10 cellular contexts compared by ENCODE assay signal in the genomic region with DNA sequence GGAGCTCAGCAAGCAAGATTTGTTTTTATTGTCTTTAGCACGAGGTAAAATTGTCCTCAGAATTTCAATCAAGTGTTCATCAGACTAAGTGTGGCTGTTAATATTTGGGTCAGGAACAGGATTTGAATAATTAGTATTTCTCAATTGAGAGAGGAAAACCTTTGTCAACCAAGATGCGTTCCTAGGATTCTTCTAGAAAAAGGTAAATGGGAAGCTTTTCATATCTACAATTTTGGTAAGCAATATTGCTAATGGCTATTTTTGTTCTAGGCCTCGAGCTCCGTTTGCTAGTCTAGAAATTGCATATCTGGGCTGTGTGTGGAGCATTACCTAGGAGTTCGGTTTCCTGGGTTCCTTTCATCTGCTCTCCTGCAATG. TPM values are rescaled to one million over a fixed set of nuclear protein-coding genes. Genes with fewer than 3 reads are reported as not detected.
A peak's percentile ranks its signal among the peaks of the same experiment; 100 is the strongest.
DNase-seq lines count a peak whose midpoint lies in the region; ATAC-seq, FAIRE-seq and TF ChIP-seq lines count a peak whose summit lies in the region.
"Had no signal": no experiment of that assay in that cellular context is flagged by ENCODE, and none has a peak within 500 bp of the region (broad histone marks: within the 10 kb centered on the region; RNA-seq: fewer than 3 reads in every experiment).

No MANE protein-coding gene starts in this region.

- DNase-seq in HFFc6 (no peak), WTC11 (ENCODE audit: low spot score) (no peak), NCI-H1092 (lab: John Stamatoyannopoulos, UW) (no peak), superior temporal gyrus (ENCODE audit: extremely low spot score) (no peak), kidney (no peak)

- H3K36me3 Mint-ChIP-seq in HFFc6 (ENCODE audit: low read depth): peaks cover 49% of the 10 kb centered on the region
- H3K36me3 Mint-ChIP-seq in WTC11: peaks cover 31% of the 10 kb centered on the region

- CTCF ChIA-PET in WTC11 (lab: Charles Lee): interaction anchor here (1.0 to 1.3 kb wide), 3 partner anchors 25 to 185 kb away, joined by 3 to 4 read pairs (median 3); no protein-coding TSS in a partner anchor

- POLR2A ChIA-PET in WTC11 (lab: Charles Lee): interaction anchor here (1.2 kb wide), 1 partner anchor 91 kb away, joined by 5 read pairs; no protein-coding TSS in a partner anchor

- H3K36me3 ChIP-seq in liver (ENCODE audit: control insufficient read depth in 4 of 4, insufficient read depth in 3 of 4, low read depth in 1 of 4, low read length in 3 of 4): peaks cover 5 to 17% (median 10%) of the 10 kb centered on the region in 4 donors
- H3K36me3 ChIP-seq in stomach smooth muscle (ENCODE audit: control insufficient read depth in 2 of 2, insufficient read depth in 2 of 2, low read length in 2 of 2): peaks cover 20 to 21% of the 10 kb centered on the region in 2 donors
- H3K36me3 ChIP-seq in kidney (ENCODE audit: control insufficient read depth in 1 of 2, insufficient read depth in 2 of 2, low read length in 2 of 2): peaks cover 19 to 21% of the 10 kb centered on the region in 2 donors

- H3K4me1 Mint-ChIP-seq in HFFc6 (ENCODE audit: low read depth) (peaks cover 71% of the 10 kb centered on the region), WTC11 (peaks cover 49% of the 10 kb centered on the region)

- H3K27ac Mint-ChIP-seq in HFFc6 (peak overlapping the region; percentile 100), WTC11 (peak overlapping the region; percentile 91)

- FAIRE-seq in kidney (lab: Jason Lieb, UNC): no peak

- TF ChIP-seq CTCF in HFFc6 (IDR thresholded peaks at IDR 0.05) (no peak), WTC11 (IDR thresholded peaks at IDR 0.05) (no peak), liver (IDR thresholded peaks at IDR 0.05; ENCODE audit: low read depth, low read length, missing input control) (no peak), kidney (IDR thresholded peaks at IDR 0.05; ENCODE audit: borderline replicate concordance, extremely low read depth, insufficient read depth) (no peak)

- no peak overlapping the region for H3K9ac ChIP-seq in liver (ENCODE audit: low read depth in 1 of 2, low read length in 2 of 2)
- H3K9ac ChIP-seq in stomach smooth muscle (ENCODE audit: low read length in 2 of 2): no peak overlapping the region
- H3K9ac ChIP-seq in kidney (ENCODE audit: low read length in 2 of 2): peak overlapping the region in 1 of 2 donors; percentile 1

- no peak overlapping the region for H3K4me3 ChIP-seq in liver (ENCODE audit: low read depth in 1 of 3, low read length in 3 of 3)
- H3K4me3 ChIP-seq in stomach smooth muscle (ENCODE audit: low read length in 2 of 2): no peak overlapping the region
- no peak overlapping the region for H3K4me3 ChIP-seq in kidney (ENCODE audit: low read length in 2 of 2)
- H3K4me3 ChIP-seq: SJCRH30, skin epidermis had no signal

- no peaks in the 10 kb centered on the region for H3K9me3 Mint-ChIP-seq in HFFc6
- no peaks in the 10 kb centered on the region for H3K9me3 Mint-ChIP-seq in WTC11

- H3K27ac ChIP-seq in liver (ENCODE audit: low read depth in 1 of 2, low read length in 2 of 2) (peak overlapping the region; percentile 50 to 80), stomach smooth muscle (ENCODE audit: low read length) (peak overlapping the region; percentile 12), kidney (ENCODE audit: low read depth in 2 of 2, low read length in 2 of 2) (peak overlapping the region in 1 of 2 donors; percentile 0)
- H3K27ac ChIP-seq: SJCRH30 had no signal

- H3K27me3 Mint-ChIP-seq in HFFc6 (ENCODE audit: insufficient read depth): peaks cover 10% of the 10 kb centered on the region
- H3K27me3 Mint-ChIP-seq in WTC11 (ENCODE audit: low read depth): no peaks in the 10 kb centered on the region; the same call in 1 of the 2 replicates

- H3K4me3 Mint-ChIP-seq in HFFc6 (0 out of 2 replicates have a peak overlapping the region, but pooled peaks have one; percentile 20), WTC11 (no peak overlapping the region)

- H3K4me1 ChIP-seq in liver (ENCODE audit: control insufficient read depth in 4 of 4, insufficient read depth in 4 of 4, low read length in 3 of 4) (peaks cover 17 to 78% (median 67%) of the 10 kb centered on the region in 4 donors), stomach smooth muscle (ENCODE audit: control insufficient read depth, insufficient read depth, low read length) (peaks cover 42% of the 10 kb centered on the region), kidney (ENCODE audit: control insufficient read depth in 1 of 2, insufficient read depth in 1 of 2, low read depth in 1 of 2, low read length in 2 of 2) (peaks cover 35 to 53% of the 10 kb centered on the region in 2 donors)

- no peak for ATAC-seq in WTC11
- no peak for ATAC-seq in GM19351 (IDR thresholded peaks at IDR 0.05; ENCODE audit: unreplicated experiment)

- H3K27me3 ChIP-seq in liver (ENCODE audit: control insufficient read depth in 4 of 4, insufficient read depth in 4 of 4, low read length in 3 of 4): no peaks in the 10 kb centered on the region
- no peaks in the 10 kb centered on the region for H3K27me3 ChIP-seq in stomach smooth muscle (ENCODE audit: control insufficient read depth in 1 of 2, insufficient read depth in 2 of 2, low read length in 2 of 2)
- H3K27me3 ChIP-seq: SJCRH30 had no signal

- no peaks in the 10 kb centered on the region for H3K9me3 ChIP-seq in liver (ENCODE audit: control insufficient read depth in 4 of 4, low read length in 3 of 4)
- no peaks in the 10 kb centered on the region for H3K9me3 ChIP-seq in stomach smooth muscle (ENCODE audit: control insufficient read depth in 2 of 2, low read length in 2 of 2)
- no peaks in the 10 kb centered on the region for H3K9me3 ChIP-seq in kidney (ENCODE audit: control insufficient read depth in 1 of 2, low read length in 2 of 2)
- H3K9me3 ChIP-seq: SJCRH30 had no signal

- 40% methylated on average over 5 of the region's 5 CpGs for WGBS in liver

- no peak for TF ChIP-seq RAD21 in liver (IDR thresholded peaks at IDR 0.05)

- intact Hi-C loops in kidney (cut with DNase I): loop anchor here (5.0 kb wide), 1 partner anchor 36 kb away; no protein-coding TSS in a partner anchor

TF ChIP-seq in WTC11, 78 proteins besides CTCF, POLR2A, EP300 and RAD21 (continues in another document):
- TF ChIP-seq, protein P1, sequence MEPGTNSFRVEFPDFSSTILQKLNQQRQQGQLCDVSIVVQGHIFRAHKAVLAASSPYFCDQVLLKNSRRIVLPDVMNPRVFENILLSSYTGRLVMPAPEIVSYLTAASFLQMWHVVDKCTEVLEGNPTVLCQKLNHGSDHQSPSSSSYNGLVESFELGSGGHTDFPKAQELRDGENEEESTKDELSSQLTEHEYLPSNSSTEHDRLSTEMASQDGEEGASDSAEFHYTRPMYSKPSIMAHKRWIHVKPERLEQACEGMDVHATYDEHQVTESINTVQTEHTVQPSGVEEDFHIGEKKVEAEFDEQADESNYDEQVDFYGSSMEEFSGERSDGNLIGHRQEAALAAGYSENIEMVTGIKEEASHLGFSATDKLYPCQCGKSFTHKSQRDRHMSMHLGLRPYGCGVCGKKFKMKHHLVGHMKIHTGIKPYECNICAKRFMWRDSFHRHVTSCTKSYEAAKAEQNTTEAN (CRISPR knock-in tag; IDR thresholded peaks at IDR 0.05): no peak
- TF ChIP-seq, protein P2, sequence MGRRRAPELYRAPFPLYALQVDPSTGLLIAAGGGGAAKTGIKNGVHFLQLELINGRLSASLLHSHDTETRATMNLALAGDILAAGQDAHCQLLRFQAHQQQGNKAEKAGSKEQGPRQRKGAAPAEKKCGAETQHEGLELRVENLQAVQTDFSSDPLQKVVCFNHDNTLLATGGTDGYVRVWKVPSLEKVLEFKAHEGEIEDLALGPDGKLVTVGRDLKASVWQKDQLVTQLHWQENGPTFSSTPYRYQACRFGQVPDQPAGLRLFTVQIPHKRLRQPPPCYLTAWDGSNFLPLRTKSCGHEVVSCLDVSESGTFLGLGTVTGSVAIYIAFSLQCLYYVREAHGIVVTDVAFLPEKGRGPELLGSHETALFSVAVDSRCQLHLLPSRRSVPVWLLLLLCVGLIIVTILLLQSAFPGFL (CRISPR knock-in tag; IDR thresholded peaks at IDR 0.05; ENCODE audit: borderline replicate concordance): no peak

TF ChIP-seq in liver, 16 proteins besides CTCF, POLR2A, EP300 and RAD21:
- TF ChIP-seq, protein P3, sequence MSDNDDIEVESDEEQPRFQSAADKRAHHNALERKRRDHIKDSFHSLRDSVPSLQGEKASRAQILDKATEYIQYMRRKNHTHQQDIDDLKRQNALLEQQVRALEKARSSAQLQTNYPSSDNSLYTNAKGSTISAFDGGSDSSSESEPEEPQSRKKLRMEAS (IDR thresholded peaks at IDR 0.05): no peak

RNA-seq across cellular contexts. Expression of a gene that starts 4.1 kb away (rescaled TPM):
- 10 to 100 TPM; 11.5 to 16.4 (median 13.6) TPM for total RNA-seq in HFFc6 (2021; fragmentation: NEBNext Ultra II Directional; extraction: Animal tissue kit (Norgen Biotek cat#: 25700))
- total RNA-seq in WTC11 (2021) (13.1 to 15.0 TPM (median 13.7 TPM) in 3 replicates), liver (10 to 100 TPM; 15.3 to 24.3 TPM), kidney (13.8 TPM)
- polyA plus RNA-seq in liver (10 to 100 TPM; 13.9 to 14.2 TPM), kidney (ENCODE audit: insufficient read depth, low read depth, low replicate concordance) (15.5 TPM)

RNA-seq across cellular contexts. Expression of a gene that starts 42.9 kb away (rescaled TPM):
- total RNA-seq in HFFc6 (2021; fragmentation: NEBNext Ultra II Directional; extraction: Animal tissue kit (Norgen Biotek cat#: 25700)): 10 to 100 TPM; 19.2 to 31.6 (median 23.8) TPM
- total RNA-seq in WTC11 (2021): 26.5 to 29.8 TPM (median 28.7 TPM) in 3 replicates
- 1 to 10 TPM; 7.6 to 8.3 TPM for total RNA-seq in liver
- polyA plus RNA-seq in liver: 1 to 10 TPM; 2.6 to 9.2 TPM
- total RNA-seq in kidney: 15.6 TPM
- 6.7 TPM for polyA plus RNA-seq in kidney (ENCODE audit: insufficient read depth, low read depth, low replicate concordance)
